10 cellular contexts compared by ENCODE assay signal in genomic region chr1:211591980-211592493, GRCh38. TPM values are rescaled to one million over a fixed set of nuclear protein-coding genes. Genes with fewer than 3 reads are reported as not detected.
DNase-seq lines count a peak whose midpoint lies in the region; ATAC-seq, FAIRE-seq and TF ChIP-seq lines count a peak whose summit lies in the region.
"Had no signal": no experiment of that assay in that cellular context is flagged by ENCODE, and none has a peak within 500 bp of the region (broad histone marks: within the 10 kb centered on the region; RNA-seq: fewer than 3 reads in every experiment).

No MANE protein-coding gene starts in this region.

- peak overlapping the region; percentile 91 for H3K27ac Mint-ChIP-seq in astrocyte (ENCODE audit: unreplicated experiment)
- no peak overlapping the region for H3K27ac Mint-ChIP-seq in activated naive CD8-positive, alpha-beta T cell treated with anti-CD3 and anti-CD28 coated beads, Interleukin-2, amount 50 U/mL, for 24 hours
- H3K27ac Mint-ChIP-seq: CD8-positive, alpha-beta T cell; stimulated activated naive CD8-positive, alpha-beta T cell treated with anti-CD3 and anti-CD28 coated beads, Interleukin-15, amount 100 ng/mL, for 72 hours had no signal

- peak overlapping the region; percentile 20 for H3K4me3 Mint-ChIP-seq in astrocyte (ENCODE audit: unreplicated experiment)
- H3K4me3 Mint-ChIP-seq in activated naive CD8-positive, alpha-beta T cell treated with anti-CD3 and anti-CD28 coated beads, Interleukin-2, amount 50 U/mL, for 24 hours = no peak overlapping the region
- H3K4me3 Mint-ChIP-seq: CD8-positive, alpha-beta T cell; stimulated activated naive CD8-positive, alpha-beta T cell treated with anti-CD3 and anti-CD28 coated beads, Interleukin-15, amount 100 ng/mL, for 72 hours had no signal

- H3K4me1 Mint-ChIP-seq in astrocyte (ENCODE audit: low read depth, unreplicated experiment) = peaks cover 17% of the 10 kb centered on the region
- H3K4me1 Mint-ChIP-seq in activated naive CD8-positive, alpha-beta T cell treated with anti-CD3 and anti-CD28 coated beads, Interleukin-2, amount 50 U/mL, for 24 hours = no peaks in the 10 kb centered on the region

- TF ChIP-seq CTCF in A549 (IDR thresholded peaks at IDR 0.05) = no peak
- no peak for TF ChIP-seq CTCF in astrocyte (IDR thresholded peaks at IDR 0.05; ENCODE audit: insufficient read depth, low read depth, low read length)

- H3K79me2 ChIP-seq in astrocyte (ENCODE audit: insufficient read depth, low read length) = no peaks in the 10 kb centered on the region

- H3K4me1 ChIP-seq in A549 (peaks cover 17% of the 10 kb centered on the region), astrocyte (ENCODE audit: insufficient read depth, low read length) (peaks cover 11% of the 10 kb centered on the region), right cardiac atrium (ENCODE audit: control insufficient read depth, insufficient read depth, low read length) (no peaks in the 10 kb centered on the region)

- H3K36me3 Mint-ChIP-seq in astrocyte (ENCODE audit: low read depth, unreplicated experiment) = no peaks in the 10 kb centered on the region
- no peaks in the 10 kb centered on the region for H3K36me3 Mint-ChIP-seq in activated naive CD8-positive, alpha-beta T cell treated with anti-CD3 and anti-CD28 coated beads, Interleukin-2, amount 50 U/mL, for 24 hours (ENCODE audit: low read depth)
- H3K36me3 Mint-ChIP-seq: CD8-positive, alpha-beta T cell had no signal

- no peak for TF ChIP-seq EP300 in A549 (IDR thresholded peaks at IDR 0.05)

- no peaks in the 10 kb centered on the region for H3K36me3 ChIP-seq in astrocyte (ENCODE audit: insufficient read depth, low read length)

- FAIRE-seq in A549 (lab: Jason Lieb, UNC) (no peak), astrocyte (lab: Jason Lieb, UNC) (peak; percentile 96)

- WGBS in A549 (ENCODE audit: missing lambda C conversion rate) = 38% methylated on average over 5 of the region's 5 CpGs
- WGBS in right cardiac atrium = 38% methylated on average over 5 of the region's 5 CpGs

- peak overlapping the region; percentile 18 for H3K9ac ChIP-seq in astrocyte (ENCODE audit: low read length)

- peak overlapping the region; percentile 41 for H3K4me2 ChIP-seq in A549
- peak overlapping the region; percentile 75 for H3K4me2 ChIP-seq in astrocyte (ENCODE audit: low read length)

- H3K27me3 Mint-ChIP-seq in astrocyte (ENCODE audit: low read depth, unreplicated experiment) = peaks cover 3% of the 10 kb centered on the region
- peaks cover 6% of the 10 kb centered on the region for H3K27me3 Mint-ChIP-seq in activated naive CD8-positive, alpha-beta T cell treated with anti-CD3 and anti-CD28 coated beads, Interleukin-2, amount 50 U/mL, for 24 hours

- H3K9me3 ChIP-seq in A549 (no peaks in the 10 kb centered on the region), astrocyte (ENCODE audit: insufficient read depth, low read depth, low read length) (no peaks in the 10 kb centered on the region), right cardiac atrium (ENCODE audit: control insufficient read depth, low read length) (no peaks in the 10 kb centered on the region)

- no peak for TF ChIP-seq RAD21 in A549 (conservative IDR thresholded peaks at IDR 0.05 in 1 of 2, IDR thresholded peaks at IDR 0.05 in 1 of 2)

- CTCF ChIA-PET in A549 (lab: Yijun Ruan, JAX) = interaction anchor here (0.6 to 1.9 kb wide), 4 partner anchors 9 to 944 kb away, joined by 3 to 6 read pairs (median 4); no protein-coding TSS in a partner anchor

- intact Hi-C loops in right cardiac atrium (cut with DNase I) = no loop called here

- peaks cover 6% of the 10 kb centered on the region for H3K27me3 ChIP-seq in astrocyte (ENCODE audit: insufficient read depth, low read length)
- no peaks in the 10 kb centered on the region for H3K27me3 ChIP-seq in right cardiac atrium (ENCODE audit: control insufficient read depth, insufficient read depth)

- TF ChIP-seq POLR2A in A549 (IDR thresholded peaks at IDR 0.05; ENCODE audit: low read length) = no peak

- DNase-seq in A549 (ENCODE audit: low read depth in 1 of 2, low spot score in 1 of 2) (peak in 1 of 2 experiments; percentile 28), HPDE6-E6E7 (ENCODE audit: extremely low spot score) (peak; percentile 60), astrocyte (ENCODE audit: low read depth) (peak; percentile 94), right cardiac atrium (no peak), GM19240 (ENCODE audit: insufficient read length, low spot score) (no peak), NCI-H2029 (lab: John Stamatoyannopoulos, UW) (no peak)
- no peak for DNase-seq in activated naive CD8-positive, alpha-beta T cell treated with anti-CD3 and anti-CD28 coated beads, Interleukin-2, amount 50 U/mL, for 24 hours
- DNase-seq: CD8-positive, alpha-beta T cell; stimulated activated naive CD8-positive, alpha-beta T cell treated with anti-CD3 and anti-CD28 coated beads, Interleukin-15, amount 100 ng/mL, for 72 hours had no signal

- POLR2A ChIA-PET in A549 (lab: Yijun Ruan, JAX) = no interaction called here

- H4K20me1 ChIP-seq in astrocyte (ENCODE audit: insufficient read depth, low read length) = no peaks in the 10 kb centered on the region

- H3K27ac ChIP-seq in A549 = peak overlapping the region in 1 of 2 experiments; percentile 73; a peak in 3 of 6 replicates
- H3K27ac ChIP-seq in astrocyte (ENCODE audit: low read depth, low read length) = peak overlapping the region; percentile 57
- H3K27ac ChIP-seq in right cardiac atrium (ENCODE audit: low read length) = no peak overlapping the region

- H3K4me3 ChIP-seq in A549 (no peak overlapping the region), astrocyte (ENCODE audit: insufficient read depth, low read depth, low read length) (peak overlapping the region; percentile 41), right cardiac atrium (ENCODE audit: low read length) (no peak overlapping the region)

- H2AFZ ChIP-seq in astrocyte (ENCODE audit: low read depth, low read length) = peak overlapping the region; percentile 31

- peaks cover 2% of the 10 kb centered on the region for H3K9me3 Mint-ChIP-seq in astrocyte (ENCODE audit: unreplicated experiment)
- H3K9me3 Mint-ChIP-seq in activated naive CD8-positive, alpha-beta T cell treated with anti-CD3 and anti-CD28 coated beads, Interleukin-2, amount 50 U/mL, for 24 hours = no peaks in the 10 kb centered on the region
- H3K9me3 Mint-ChIP-seq: CD8-positive, alpha-beta T cell; stimulated activated naive CD8-positive, alpha-beta T cell treated with anti-CD3 and anti-CD28 coated beads, Interleukin-15, amount 100 ng/mL, for 72 hours had no signal

- ATAC-seq in A549 (peak; percentile 34 to 81; a peak in 4 of 6 replicates), right cardiac atrium (peak; percentile 52 to 55), GM21447 (IDR thresholded peaks at IDR 0.05; ENCODE audit: unreplicated experiment) (no peak)
- no peak for ATAC-seq in activated naive CD8-positive, alpha-beta T cell treated with anti-CD3 and anti-CD28 coated beads, Interleukin-2, amount 50 U/mL, for 24 hours
- ATAC-seq: CD8-positive, alpha-beta T cell; stimulated activated naive CD8-positive, alpha-beta T cell treated with anti-CD3 and anti-CD28 coated beads, Interleukin-15, amount 100 ng/mL, for 72 hours had no signal

TF ChIP-seq in A549, 52 proteins besides CTCF, POLR2A, EP300 and RAD21:
- TF ChIP-seq FOSL2 (IDR thresholded peaks at IDR 0.05) = peak; percentile 39; the same call in 1 of the 2 replicates
- TF ChIP-seq FOSL2 (CRISPR knock-in tag; IDR thresholded peaks at IDR 0.05) = peak; percentile 77
- no peak for TF ChIP-seq FOSB (CRISPR knock-in tag; IDR thresholded peaks at IDR 0.05)

RNA-seq across cellular contexts. Expression of gene SLC30A1, which starts 13.1 kb away (rescaled TPM):
- 18.4 and 20.6 TPM in 2 replicates for polyA plus RNA-seq in A549 (2011; rRNA removed)
- polyA plus RNA-seq in A549 (2012; cell fraction: cytosol; rRNA removed) = 4.1 and 4.9 TPM in 2 replicates
- 6.0 and 7.5 TPM in 2 replicates for polyA plus RNA-seq in A549 (2012; cell fraction: nucleus; rRNA removed)
- polyA plus RNA-seq in A549 (2017; fragmentation: RNase III; extraction: RNeasy Plus Mini Kit Qiagen cat#74134 plus additional on column Dnase treatment) = 24.3 to 27.0 TPM (median 26.6 TPM) in 3 replicates
- polyA minus RNA-seq in A549 (2011; rRNA and poly(A)+ RNA removed) = 11.9 and 13.1 TPM in 2 replicates
- 34.9 and 35.0 TPM in 2 replicates for total RNA-seq in astrocyte
- total RNA-seq in right cardiac atrium = 10 to 100 TPM; 14.5 to 19.2 (median 14.8) TPM
- polyA plus RNA-seq in right cardiac atrium = 6.0 TPM

Comparison
In these comparisons a context has a peak if more than half of its experiments do, and no peak if none do; other contexts are left out.
1. ATAC-seq: peak in A549 (2 of 2) and right cardiac atrium (2 of 2); none in GM21447 (single experiment) and activated naive CD8-positive, alpha-beta T cell treated with anti-CD3 and anti-CD28 coated beads, Interleukin-2, amount 50 U/mL, for 24 hours (single experiment).
2. DNase-seq: peak in HPDE6-E6E7 (single experiment) and astrocyte (single experiment); none in right cardiac atrium (0 of 3), GM19240 (single experiment), activated naive CD8-positive, alpha-beta T cell treated with anti-CD3 and anti-CD28 coated beads, Interleukin-2, amount 50 U/mL, for 24 hours (single experiment) and NCI-H2029 (single experiment).